In the genomic region with DNA sequence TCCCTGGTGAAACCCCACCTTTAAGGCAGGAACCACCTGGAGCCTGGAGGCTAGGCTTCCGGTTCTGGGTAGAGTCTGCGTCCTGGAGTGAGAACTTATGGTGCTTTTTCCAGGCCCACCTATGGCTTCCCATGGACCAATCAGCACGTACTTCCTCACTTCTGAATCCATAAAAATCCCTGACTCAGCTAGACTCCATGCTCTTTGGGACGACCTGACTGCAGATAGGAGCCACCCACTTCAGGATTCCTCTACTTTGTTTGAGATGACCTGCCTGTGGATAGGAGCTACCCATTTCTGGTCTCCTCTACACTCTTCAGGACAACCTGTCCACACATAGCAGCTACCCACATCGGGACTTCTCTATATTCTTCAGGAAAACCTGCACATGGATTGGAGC, we compare ENCODE assay signal across 21 cellular contexts.
DNase-seq lines count a peak whose midpoint lies in the region; ATAC-seq, FAIRE-seq and TF ChIP-seq lines count a peak whose summit lies in the region.
"Had no signal": no experiment of that assay in that cellular context is flagged by ENCODE, and none has a peak within 500 bp of the region (broad histone marks: within the 10 kb centered on the region; RNA-seq: fewer than 3 reads in every experiment).

No MANE protein-coding gene starts in this region.

- no peaks in the 10 kb centered on the region for H3K23me2 ChIP-seq in H9 (ENCODE audit: insufficient read length, low read depth, low read length, poor library complexity, severe bottlenecking)

- no peak overlapping the region for H2BK12ac ChIP-seq in neuronal stem cell (ENCODE audit: low read length)
- no peak overlapping the region for H2BK12ac ChIP-seq in H9 (ENCODE audit: insufficient read length, low read depth, low read length)

- H2AK5ac ChIP-seq in neuronal stem cell (ENCODE audit: low read depth, low read length) (no peak overlapping the region), H9 (ENCODE audit: insufficient read length, low read length) (no peak overlapping the region)

- FAIRE-seq in HepG2 (lab: Jason Lieb, UNC), result no peak
- FAIRE-seq: A204.1, G401.6, GM12892 had no signal

- H3K4me1 ChIP-seq in HepG2 (ENCODE audit: insufficient read depth, low read length), result no peaks in the 10 kb centered on the region
- no peaks in the 10 kb centered on the region for H3K4me1 ChIP-seq in right lobe of liver
- no peaks in the 10 kb centered on the region for H3K4me1 ChIP-seq in neuronal stem cell (ENCODE audit: control insufficient read depth in 2 of 2, insufficient read depth in 1 of 2, low read depth in 1 of 2, low read length in 2 of 2)
- H3K4me1 ChIP-seq in H9 (ENCODE audit: insufficient read depth, low read length), result no peaks in the 10 kb centered on the region; the same call in 1 of the 2 replicates
- H3K4me1 ChIP-seq: Caco-2 had no signal

- POLR2A ChIA-PET in HepG2 (lab: Yijun Ruan, JAX), result no interaction called here

- no peak overlapping the region for H3K56ac ChIP-seq in H9 (ENCODE audit: insufficient read length, low read depth, low read length)

- no peak overlapping the region for H2BK5ac ChIP-seq in neuronal stem cell (ENCODE audit: low read length)
- H2BK5ac ChIP-seq in H9 (ENCODE audit: insufficient read length, low read length), result no peak overlapping the region

- H3K4me3 Mint-ChIP-seq in H9, result no peak overlapping the region
- H3K4me3 Mint-ChIP-seq: CD4-positive, CD25-positive, alpha-beta regulatory T cell; CD8-positive, alpha-beta T cell had no signal

- peaks cover 15 to 19% of the 10 kb centered on the region in 2 experiments for H3K9me3 Mint-ChIP-seq in H9

- H3K9me3 ChIP-seq in HepG2 (ENCODE audit: low read length) (peaks cover 31% of the 10 kb centered on the region), right lobe of liver (no peaks in the 10 kb centered on the region), neuronal stem cell (replicated peaks in 1 of 2; ENCODE audit: control insufficient read depth in 2 of 2, insufficient read depth in 1 of 2, low read depth in 1 of 2, low read length in 2 of 2) (peaks cover 0 to 4% of the 10 kb centered on the region in 2 donors), H9 (ENCODE audit: control insufficient read depth, low read depth, low read length) (peaks cover 18% of the 10 kb centered on the region)

- H2BK120ac ChIP-seq in neuronal stem cell (ENCODE audit: low read depth, low read length) (no peak overlapping the region), H9 (ENCODE audit: low read depth, low read length, poor library complexity, severe bottlenecking) (no peak overlapping the region)

- peak overlapping the region; percentile 29 for H3K18ac ChIP-seq in neuronal stem cell (ENCODE audit: low read length)
- H3K18ac ChIP-seq in H9 (ENCODE audit: insufficient read length, low read depth, low read length), result no peak overlapping the region

- H3K4ac ChIP-seq in neuronal stem cell (ENCODE audit: low read length), result no peak overlapping the region
- no peak overlapping the region for H3K4ac ChIP-seq in H9 (ENCODE audit: low read depth, low read length)

- H3K9ac ChIP-seq in HepG2 (ENCODE audit: insufficient read depth, low read depth, low read length) (no peak overlapping the region), neuronal stem cell (ENCODE audit: low read depth, low read length, poor library complexity) (no peak overlapping the region), H9 (ENCODE audit: extremely low read depth, insufficient read length, low read length) (no peak overlapping the region)

- TF ChIP-seq RAD21 in HepG2 (CRISPR knock-in tag; IDR thresholded peaks at IDR 0.05), result no peak

- CTCF ChIA-PET in HepG2 (lab: Yijun Ruan, JAX; ENCODE audit: low intra/inter-chr PET ratio, low total read pairs), result no interaction called here

- intact Hi-C loops in HepG2 (cut with micrococcal nuclease; ENCODE audit: unreplicated experiment) (no loop called here), right lobe of liver (cut with DNase I) (no loop called here)

- no peak overlapping the region for H3T11ph ChIP-seq in H9 (ENCODE audit: low read length)

- peaks cover 9 to 26% (median 17%) of the 10 kb centered on the region in 3 experiments for H3K36me3 Mint-ChIP-seq in H9 (ENCODE audit: insufficient read depth in 1 of 3, low read depth in 3 of 3)
- H3K36me3 Mint-ChIP-seq: CD4-positive, CD25-positive, alpha-beta regulatory T cell; CD8-positive, alpha-beta T cell had no signal

- no peaks in the 10 kb centered on the region for H3K79me1 ChIP-seq in neuronal stem cell (ENCODE audit: low read depth, low read length)
- H3K79me1 ChIP-seq in H9 (ENCODE audit: insufficient read depth, low read depth, low read length, poor library complexity, severe bottlenecking), result no peaks in the 10 kb centered on the region

- BruUV-seq in HepG2 (replicated peaks; lab: Mats Ljungman, UMichigan), result no TSS peak

- ATAC-seq in HepG2, result no peak
- ATAC-seq in right lobe of liver, result no peak
- ATAC-seq: CD8-positive, alpha-beta T cell; HCT116 had no signal

- no peaks in the 10 kb centered on the region for H3K27me3 ChIP-seq in HepG2 (ENCODE audit: control insufficient read depth in 1 of 2, insufficient read depth in 2 of 2, low read length in 2 of 2)
- no peaks in the 10 kb centered on the region for H3K27me3 ChIP-seq in right lobe of liver
- no peaks in the 10 kb centered on the region for H3K27me3 ChIP-seq in neuronal stem cell (ENCODE audit: control insufficient read depth in 3 of 3, insufficient read depth in 3 of 3, low read depth in 1 of 3, low read length in 3 of 3)
- no peaks in the 10 kb centered on the region for H3K27me3 ChIP-seq in H9 (ENCODE audit: insufficient read depth, low read length)

- H4K5ac ChIP-seq in H9 (ENCODE audit: insufficient read length, low read depth, low read length), result no peak overlapping the region

- 0% methylated on average over 2 of the region's 5 CpGs for WGBS in HepG2 (ENCODE audit: low lambda C conversion rate)
- WGBS in right lobe of liver (ENCODE audit: insufficient coverage, low coverage, low lambda C conversion rate, missing lambda C conversion rate), result 27% methylated on average over 2 of the region's 5 CpGs
- no CpG with 5 or more reads among the region's 5 CpGs for WGBS in neuronal stem cell (ENCODE audit: extremely low coverage in 2 of 2, insufficient read length in 2 of 2, insufficient replicate concordance in 1 of 2), 2 donors
- WGBS in H9 (ENCODE audit: extremely low coverage, insufficient read length, low lambda C conversion rate), result no CpG with 5 or more reads among the region's 5 CpGs

- H3K4me3 ChIP-seq in HepG2 (replicated peaks in 1 of 3; ENCODE audit: insufficient read depth in 1 of 3, low read depth in 2 of 3, low read length in 3 of 3) (no peak overlapping the region), right lobe of liver (no peak overlapping the region), neuronal stem cell (ENCODE audit: low read length in 2 of 2) (no peak overlapping the region)

- no peak overlapping the region for H3K27ac Mint-ChIP-seq in H9
- H3K27ac Mint-ChIP-seq: CD4-positive, CD25-positive, alpha-beta regulatory T cell; CD8-positive, alpha-beta T cell had no signal

- H3K79me2 ChIP-seq in HepG2 (ENCODE audit: insufficient read depth, low read length), result no peaks in the 10 kb centered on the region
- no peaks in the 10 kb centered on the region for H3K79me2 ChIP-seq in H9 (ENCODE audit: insufficient read depth, low read length)

- H4K20me1 ChIP-seq in HepG2 (ENCODE audit: insufficient read depth, low read length), result no peaks in the 10 kb centered on the region
- H4K20me1 ChIP-seq in H9 (ENCODE audit: control insufficient read depth, insufficient read depth, insufficient read length), result no peaks in the 10 kb centered on the region

- TF ChIP-seq CTCF in HepG2 (CRISPR knock-in tag; IDR thresholded peaks at IDR 0.05), result no peak
- TF ChIP-seq CTCF in right lobe of liver (IDR thresholded peaks at IDR 0.05), result no peak
- no peak for TF ChIP-seq CTCF in H9 (conservative IDR thresholded peaks at IDR 0.05)

- H3K27ac ChIP-seq in HepG2 (ENCODE audit: extremely low read length, insufficient read depth, low read length), result no peak overlapping the region
- no peak overlapping the region for H3K27ac ChIP-seq in right lobe of liver
- no peak overlapping the region for H3K27ac ChIP-seq in neuronal stem cell (replicated peaks; ENCODE audit: low read length)
- H3K27ac ChIP-seq in H9 (ENCODE audit: insufficient read length, low read depth, low read length), result no peak overlapping the region
- H3K27ac ChIP-seq: 22Rv1 had no signal

- no peak overlapping the region for H4K8ac ChIP-seq in neuronal stem cell (ENCODE audit: low read depth, low read length)
- no peak overlapping the region for H4K8ac ChIP-seq in H9 (replicated peaks; ENCODE audit: insufficient read length, low read depth, low read length)

- H3K4me1 Mint-ChIP-seq in H9, result peaks cover 32 to 34% of the 10 kb centered on the region in 2 experiments

- TF ChIP-seq EP300 in HepG2 (IDR thresholded peaks at IDR 0.05; ENCODE audit: low read depth in 2 of 2, low read length in 2 of 2), result no peak
- TF ChIP-seq EP300 in HepG2 (CRISPR knock-in tag; IDR thresholded peaks at IDR 0.05; ENCODE audit: borderline replicate concordance), result no peak

- H4K91ac ChIP-seq in neuronal stem cell (ENCODE audit: low read depth, low read length, poor library complexity), result no peak overlapping the region
- H4K91ac ChIP-seq in H9 (ENCODE audit: insufficient read length, low read depth, low read length), result no peak overlapping the region

- no peak overlapping the region for H2BK20ac ChIP-seq in H9 (ENCODE audit: low read depth, low read length, poor library complexity, severe bottlenecking)

- no peak for DNase-seq in HepG2 (ENCODE audit: low spot score)
- no peak for DNase-seq in right lobe of liver
- peak; percentile 14 for DNase-seq in islet precursor cell
- no peak for DNase-seq in neuronal stem cell (ENCODE audit: low spot score)
- no peak for DNase-seq in NCI-H2107 treated with DMSO at 0.1 percent for 48 hours (lab: John Stamatoyannopoulos, UW; ENCODE audit: unreplicated experiment)
- no peak for DNase-seq in H9
- no peak for DNase-seq in KG1 (lab: John Stamatoyannopoulos, UW)
- DNase-seq: ACHN; C1 segment of cervical spinal cord; Caco-2; CD4-positive, CD25-positive, alpha-beta regulatory T cell; CD8-positive, alpha-beta T cell; DMS153; DND-41; GOT3; H7 had no signal

- no peak overlapping the region for H2BK15ac ChIP-seq in neuronal stem cell (ENCODE audit: low read length)
- H2BK15ac ChIP-seq in H9 (ENCODE audit: low read depth, low read length), result no peak overlapping the region

- in situ Hi-C loops in HepG2 (cut with HindIII; ENCODE audit: extremely low pct_ligation_motif_present, low pct_unique_long_range_greater_than_20kb), result no loop called here

- H3K23ac ChIP-seq in neuronal stem cell (ENCODE audit: low read depth, low read length, poor library complexity) (no peak overlapping the region), H9 (ENCODE audit: insufficient read length, low read depth, low read length) (no peak overlapping the region)

- no peak overlapping the region for H2AFZ ChIP-seq in HepG2 (ENCODE audit: low read length)
- no peak overlapping the region for H2AFZ ChIP-seq in neuronal stem cell (ENCODE audit: low read length)
- no peak overlapping the region for H2AFZ ChIP-seq in H9 (ENCODE audit: low read length)

- peaks cover 11% of the 10 kb centered on the region for H3K27me3 Mint-ChIP-seq in H9 (ENCODE audit: low read depth)
- H3K27me3 Mint-ChIP-seq: CD4-positive, CD25-positive, alpha-beta regulatory T cell had no signal

- H3K4me2 ChIP-seq in HepG2 (ENCODE audit: low read depth, low read length), result no peak overlapping the region
- H3K4me2 ChIP-seq in neuronal stem cell (ENCODE audit: insufficient read depth, low read length, poor library complexity, severe bottlenecking), result no peak overlapping the region
- no peak overlapping the region for H3K4me2 ChIP-seq in H9 (ENCODE audit: insufficient read depth, insufficient read length, low read length)

- no peak for TF ChIP-seq POLR2A in HepG2 (IDR thresholded peaks at IDR 0.05; ENCODE audit: insufficient read depth in 1 of 2, low read depth in 2 of 2, low read length in 2 of 2)
- no peak for TF ChIP-seq POLR2A in right lobe of liver (IDR thresholded peaks at IDR 0.05)

- H3K14ac ChIP-seq in neuronal stem cell (ENCODE audit: low read length) (peak overlapping the region; percentile 85), H9 (ENCODE audit: insufficient read depth, low read length) (no peak overlapping the region)

- H3K36me3 ChIP-seq in HepG2 (replicated peaks in 1 of 2; ENCODE audit: control insufficient read depth in 1 of 2, insufficient read depth in 2 of 2, low read length in 2 of 2) (no peaks in the 10 kb centered on the region), right lobe of liver (no peaks in the 10 kb centered on the region), neuronal stem cell (replicated peaks in 1 of 2; ENCODE audit: control insufficient read depth in 2 of 2, insufficient read depth in 2 of 2, low read length in 2 of 2) (no peaks in the 10 kb centered on the region)
